Comparison of ENCODE assay signal across 15 cellular contexts in the genomic region with DNA sequence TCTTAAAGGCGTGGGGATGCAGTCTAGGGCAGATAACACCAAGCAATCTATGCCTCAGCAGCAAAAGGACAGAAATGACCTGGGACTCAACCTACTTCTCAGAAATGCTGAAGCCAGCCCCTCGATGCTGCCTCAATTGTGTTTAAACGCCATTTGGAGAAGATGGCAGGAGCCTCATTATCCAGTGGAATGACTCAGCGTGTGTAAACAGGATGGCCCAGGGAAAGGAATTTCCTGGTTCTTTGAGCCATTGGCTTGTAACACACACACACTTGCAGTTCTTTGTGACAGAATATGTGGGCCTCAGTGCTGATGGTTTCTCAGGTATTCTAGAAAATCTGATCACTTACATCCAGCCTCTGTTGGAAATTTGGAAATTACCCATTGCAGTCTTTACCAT.
DNase-seq lines count a peak whose midpoint lies in the region; TF ChIP-seq lines count a peak whose summit lies in the region.
"Had no signal": no experiment of that assay in that cellular context is flagged by ENCODE, and none has a peak within 500 bp of the region (broad histone marks: within the 10 kb centered on the region; RNA-seq: fewer than 3 reads in every experiment).

No MANE protein-coding gene starts in this region.

- H3K27me3 ChIP-seq in HUES48 (ENCODE audit: control insufficient read depth, insufficient read depth, low read length), result no peaks in the 10 kb centered on the region
- no peaks in the 10 kb centered on the region for H3K27me3 ChIP-seq in H7 (ENCODE audit: control insufficient read depth, insufficient read depth, low read length)
- H3K27me3 ChIP-seq: body of pancreas, vagina had no signal

- peak overlapping the region; percentile 53 for H3K27ac ChIP-seq in HUES48 (ENCODE audit: low read depth, low read length)
- H3K27ac ChIP-seq: body of pancreas, vagina had no signal

- peak; percentile 58 for DNase-seq in AG20443 (ENCODE audit: low spot score)
- no peak for DNase-seq in chondrocyte (ENCODE audit: low spot score)
- peak; percentile 89 to 92 for DNase-seq in lung microvascular endothelial cell (ENCODE audit: low read depth in 2 of 2)
- no peak for DNase-seq in NCI-H524 treated with DMSO at 0.1 percent for 48 hours (lab: John Stamatoyannopoulos, UW)
- no peak for DNase-seq in foreskin melanocyte
- no peak for DNase-seq in H7
- no peak for DNase-seq in T-helper 2 cell
- DNase-seq: activated T-cell treated with anti-CD3 and anti-CD28 coated beads, Interleukin-2, amount 50 U/mL, for 4 hours; body of pancreas; kidney; SHP77 had no signal

- peak overlapping the region; percentile 17 for H3K27ac Mint-ChIP-seq in chondrocyte (ENCODE audit: unreplicated experiment)

- no peak overlapping the region for H3K4me3 Mint-ChIP-seq in chondrocyte (ENCODE audit: unreplicated experiment)
- H3K4me3 Mint-ChIP-seq: activated T-cell treated with anti-CD3 and anti-CD28 coated beads, Interleukin-2, amount 50 U/mL, for 4 hours; CD14-positive monocyte had no signal

- no peak overlapping the region for H3K9ac ChIP-seq in HUES48 (ENCODE audit: low read depth, low read length)

- H3K4me3 ChIP-seq in HUES48 (ENCODE audit: low read depth, low read length) (no peak overlapping the region), H7 (ENCODE audit: insufficient read depth, low read depth, low read length) (no peak overlapping the region)
- H3K4me3 ChIP-seq: body of pancreas, HAP-1, vagina had no signal

- peaks cover 30% of the 10 kb centered on the region for H3K4me1 ChIP-seq in HUES48 (ENCODE audit: control insufficient read depth, insufficient read depth, low read length)
- H3K4me1 ChIP-seq: body of pancreas, HAP-1 had no signal

- H3K4me1 Mint-ChIP-seq in chondrocyte (ENCODE audit: low read depth), result peaks cover 39% of the 10 kb centered on the region

- H3K9me3 ChIP-seq in HUES48 (ENCODE audit: control insufficient read depth, insufficient read depth, low read length), result no peaks in the 10 kb centered on the region
- H3K9me3 ChIP-seq: body of pancreas, HAP-1, vagina had no signal

- no peaks in the 10 kb centered on the region for H3K27me3 Mint-ChIP-seq in chondrocyte (ENCODE audit: low read depth)

- no peaks in the 10 kb centered on the region for H3K36me3 Mint-ChIP-seq in chondrocyte (ENCODE audit: low read depth)
- H3K36me3 Mint-ChIP-seq: CD14-positive monocyte had no signal

- TF ChIP-seq CTCF in chondrocyte (IDR thresholded peaks at IDR 0.05), result no peak

- H3K9me3 Mint-ChIP-seq in chondrocyte (ENCODE audit: low read depth), result no peaks in the 10 kb centered on the region
- H3K9me3 Mint-ChIP-seq: activated T-cell treated with anti-CD3 and anti-CD28 coated beads, Interleukin-2, amount 50 U/mL, for 4 hours had no signal

- H3K36me3 ChIP-seq in HUES48 (ENCODE audit: control insufficient read depth, insufficient read depth, low read length), result no peaks in the 10 kb centered on the region
- H3K36me3 ChIP-seq in H7 (replicated peaks; ENCODE audit: control insufficient read depth, insufficient read depth, low read length), result no peaks in the 10 kb centered on the region
- H3K36me3 ChIP-seq: HAP-1, vagina had no signal

Comparison
In these comparisons a context has a peak if more than half of its experiments do, and no peak if none do; other contexts are left out.
1. DNase-seq: peak in AG20443 (single experiment) and lung microvascular endothelial cell (2 of 2); none in chondrocyte (single experiment), NCI-H524 treated with DMSO at 0.1 percent for 48 hours (single experiment), foreskin melanocyte (single experiment), H7 (single experiment) and T-helper 2 cell (0 of 5).